1 cellular context compared by ENCODE assay signal in the genomic region with DNA sequence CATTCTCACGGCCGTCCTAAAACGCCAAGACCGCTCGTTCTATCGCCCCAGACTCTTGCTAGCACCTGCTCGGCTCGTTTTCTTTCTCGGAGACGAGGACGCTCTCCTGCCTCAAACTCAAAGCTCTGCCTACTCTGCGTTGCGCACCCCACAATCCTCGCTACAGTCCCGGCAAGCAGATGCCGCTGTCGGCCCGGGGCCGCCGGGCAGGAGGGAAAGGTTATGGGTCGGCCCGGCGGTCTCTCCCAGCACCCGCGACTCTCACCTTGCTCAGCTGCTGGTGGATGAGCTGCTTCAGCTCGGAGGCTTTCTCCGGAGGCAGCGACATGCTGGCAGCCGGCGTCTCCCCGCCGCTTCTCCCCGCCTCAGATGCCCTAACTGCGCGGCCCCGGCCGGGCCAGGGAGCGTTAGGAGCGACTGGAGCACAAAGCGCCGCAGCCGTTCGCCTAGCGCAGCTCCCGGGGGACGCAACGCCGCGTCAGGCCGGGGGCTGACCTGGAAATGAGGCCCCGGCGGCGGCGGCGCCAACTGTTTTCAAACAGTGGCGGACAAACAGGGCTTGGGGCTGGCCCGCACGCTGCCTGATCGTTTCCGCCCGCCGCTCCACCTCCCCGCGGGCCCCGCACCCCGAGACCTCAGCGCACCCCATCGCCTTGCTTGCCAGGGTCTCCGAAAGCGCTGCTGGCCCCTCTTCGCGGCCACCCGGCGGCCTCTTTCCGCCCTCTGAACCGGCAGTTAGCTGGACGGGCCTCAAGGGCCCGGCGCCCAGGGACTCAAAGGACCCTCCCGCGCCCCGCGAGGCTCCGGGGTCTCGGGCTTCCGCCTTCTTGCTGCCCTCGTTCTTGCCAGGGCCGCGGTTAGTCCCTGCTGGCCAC.
TF ChIP-seq lines count a peak whose summit lies in the region.

A gene with protein sequence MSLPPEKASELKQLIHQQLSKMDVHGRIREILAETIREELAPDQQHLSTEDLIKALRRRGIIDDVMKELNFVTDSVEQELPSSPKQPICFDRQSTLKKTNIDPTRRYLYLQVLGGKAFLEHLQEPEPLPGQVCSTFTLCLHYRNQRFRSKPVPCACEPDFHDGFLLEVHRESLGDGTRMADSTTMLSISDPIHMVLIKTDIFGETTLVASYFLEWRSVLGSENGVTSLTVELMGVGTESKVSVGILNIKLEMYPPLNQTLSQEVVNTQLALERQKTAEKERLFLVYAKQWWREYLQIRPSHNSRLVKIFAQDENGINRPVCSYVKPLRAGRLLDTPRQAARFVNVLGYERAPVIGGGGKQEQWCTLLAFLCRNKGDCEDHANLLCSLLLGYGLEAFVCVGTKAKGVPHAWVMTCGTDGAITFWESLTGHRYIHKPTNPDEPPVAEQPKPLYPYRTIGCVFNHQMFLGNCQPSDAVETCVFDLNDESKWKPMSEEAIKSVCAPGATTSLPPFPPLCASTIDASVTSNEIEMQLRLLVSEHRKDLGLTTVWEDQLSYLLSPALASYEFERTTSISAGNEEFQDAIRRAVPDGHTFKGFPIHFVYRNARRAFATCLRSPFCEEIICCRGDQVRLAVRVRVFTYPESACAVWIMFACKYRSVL (minus strand): TSS at position 503 of the 875 bp plus-strand sequence. CDS start 175 bp downstream, at position 328.
A gene with protein sequence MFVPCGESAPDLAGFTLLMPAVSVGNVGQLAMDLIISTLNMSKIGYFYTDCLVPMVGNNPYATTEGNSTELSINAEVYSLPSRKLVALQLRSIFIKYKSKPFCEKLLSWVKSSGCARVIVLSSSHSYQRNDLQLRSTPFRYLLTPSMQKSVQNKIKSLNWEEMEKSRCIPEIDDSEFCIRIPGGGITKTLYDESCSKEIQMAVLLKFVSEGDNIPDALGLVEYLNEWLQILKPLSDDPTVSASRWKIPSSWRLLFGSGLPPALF (plus strand): TSS at position 822 of the 875 bp plus-strand sequence. CDS start 66 bp downstream, outside the sequence.

TF ChIP-seq in HepG2, 621 proteins besides CTCF, POLR2A, EP300 and RAD21 (continued from another document and continues in another):
- TF ChIP-seq HMGXB3 (CRISPR knock-in tag; IDR thresholded peaks at IDR 0.05; ENCODE audit: borderline replicate concordance) (no peak), ZFX (CRISPR knock-in tag; IDR thresholded peaks at IDR 0.05; ENCODE audit: low read depth) (peak; percentile 85), ATF2 (CRISPR knock-in tag; IDR thresholded peaks at IDR 0.05) (peak; percentile 30; the same call in 1 of the 2 replicates), GRHL1 (CRISPR knock-in tag; conservative IDR thresholded peaks at IDR 0.05) (no peak), TIGD3 (CRISPR knock-in tag; IDR thresholded peaks at IDR 0.05; ENCODE audit: borderline replicate concordance) (no peak; the same call in none of the 2 replicates), KDM2A (CRISPR knock-in tag; IDR thresholded peaks at IDR 0.05; ENCODE audit: borderline replicate concordance, low read depth) (peak; percentile 85), GTF2F1 (IDR thresholded peaks at IDR 0.05; ENCODE audit: low read length) (0 out of 2 replicates have a peak, but pooled peaks have one; percentile 33), HIVEP1 (CRISPR knock-in tag; IDR thresholded peaks at IDR 0.05) (peak; percentile 31; the same call in 1 of the 2 replicates), ZFY (CRISPR knock-in tag; IDR thresholded peaks at IDR 0.05) (peak; percentile 93), ELF4 (CRISPR knock-in tag; IDR thresholded peaks at IDR 0.05; ENCODE audit: borderline replicate concordance) (peak; percentile 57; the same call in 1 of the 2 replicates), FIP1L1 (IDR thresholded peaks at IDR 0.05; ENCODE audit: borderline replicate concordance, insufficient read depth, low read depth, low read length) (no peak), ZNF44 (CRISPR knock-in tag; IDR thresholded peaks at IDR 0.05) (peak; percentile 78), ZNF556 (CRISPR knock-in tag; IDR thresholded peaks at IDR 0.05; ENCODE audit: borderline replicate concordance) (peak; percentile 43; the same call in 1 of the 2 replicates), ASH2L (IDR thresholded peaks at IDR 0.05; ENCODE audit: insufficient read length, low read depth, low read length) (peak; percentile 97), LCORL (IDR thresholded peaks at IDR 0.05) (no peak), LCORL (CRISPR knock-in tag; IDR thresholded peaks at IDR 0.05) (peak; percentile 62), BORCS8-MEF2B (CRISPR knock-in tag; IDR thresholded peaks at IDR 0.05) (peak; percentile 81; the same call in 1 of the 2 replicates), ISX (CRISPR knock-in tag; conservative IDR thresholded peaks at IDR 0.05) (no peak), ZNF101 (CRISPR knock-in tag; IDR thresholded peaks at IDR 0.05; ENCODE audit: borderline replicate concordance, low read depth) (peak; percentile 5; the same call in 1 of the 2 replicates)
- TF ChIP-seq, protein P1, sequence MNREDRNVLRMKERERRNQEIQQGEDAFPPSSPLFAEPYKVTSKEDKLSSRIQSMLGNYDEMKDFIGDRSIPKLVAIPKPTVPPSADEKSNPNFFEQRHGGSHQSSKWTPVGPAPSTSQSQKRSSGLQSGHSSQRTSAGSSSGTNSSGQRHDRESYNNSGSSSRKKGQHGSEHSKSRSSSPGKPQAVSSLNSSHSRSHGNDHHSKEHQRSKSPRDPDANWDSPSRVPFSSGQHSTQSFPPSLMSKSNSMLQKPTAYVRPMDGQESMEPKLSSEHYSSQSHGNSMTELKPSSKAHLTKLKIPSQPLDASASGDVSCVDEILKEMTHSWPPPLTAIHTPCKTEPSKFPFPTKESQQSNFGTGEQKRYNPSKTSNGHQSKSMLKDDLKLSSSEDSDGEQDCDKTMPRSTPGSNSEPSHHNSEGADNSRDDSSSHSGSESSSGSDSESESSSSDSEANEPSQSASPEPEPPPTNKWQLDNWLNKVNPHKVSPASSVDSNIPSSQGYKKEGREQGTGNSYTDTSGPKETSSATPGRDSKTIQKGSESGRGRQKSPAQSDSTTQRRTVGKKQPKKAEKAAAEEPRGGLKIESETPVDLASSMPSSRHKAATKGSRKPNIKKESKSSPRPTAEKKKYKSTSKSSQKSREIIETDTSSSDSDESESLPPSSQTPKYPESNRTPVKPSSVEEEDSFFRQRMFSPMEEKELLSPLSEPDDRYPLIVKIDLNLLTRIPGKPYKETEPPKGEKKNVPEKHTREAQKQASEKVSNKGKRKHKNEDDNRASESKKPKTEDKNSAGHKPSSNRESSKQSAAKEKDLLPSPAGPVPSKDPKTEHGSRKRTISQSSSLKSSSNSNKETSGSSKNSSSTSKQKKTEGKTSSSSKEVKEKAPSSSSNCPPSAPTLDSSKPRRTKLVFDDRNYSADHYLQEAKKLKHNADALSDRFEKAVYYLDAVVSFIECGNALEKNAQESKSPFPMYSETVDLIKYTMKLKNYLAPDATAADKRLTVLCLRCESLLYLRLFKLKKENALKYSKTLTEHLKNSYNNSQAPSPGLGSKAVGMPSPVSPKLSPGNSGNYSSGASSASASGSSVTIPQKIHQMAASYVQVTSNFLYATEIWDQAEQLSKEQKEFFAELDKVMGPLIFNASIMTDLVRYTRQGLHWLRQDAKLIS (CRISPR knock-in tag; IDR thresholded peaks at IDR 0.05), result 0 out of 2 replicates have a peak, but pooled peaks have one; percentile 46
- TF ChIP-seq, protein P2, sequence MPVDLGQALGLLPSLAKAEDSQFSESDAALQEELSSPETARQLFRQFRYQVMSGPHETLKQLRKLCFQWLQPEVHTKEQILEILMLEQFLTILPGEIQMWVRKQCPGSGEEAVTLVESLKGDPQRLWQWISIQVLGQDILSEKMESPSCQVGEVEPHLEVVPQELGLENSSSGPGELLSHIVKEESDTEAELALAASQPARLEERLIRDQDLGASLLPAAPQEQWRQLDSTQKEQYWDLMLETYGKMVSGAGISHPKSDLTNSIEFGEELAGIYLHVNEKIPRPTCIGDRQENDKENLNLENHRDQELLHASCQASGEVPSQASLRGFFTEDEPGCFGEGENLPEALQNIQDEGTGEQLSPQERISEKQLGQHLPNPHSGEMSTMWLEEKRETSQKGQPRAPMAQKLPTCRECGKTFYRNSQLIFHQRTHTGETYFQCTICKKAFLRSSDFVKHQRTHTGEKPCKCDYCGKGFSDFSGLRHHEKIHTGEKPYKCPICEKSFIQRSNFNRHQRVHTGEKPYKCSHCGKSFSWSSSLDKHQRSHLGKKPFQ (CRISPR knock-in tag; IDR thresholded peaks at IDR 0.05; ENCODE audit: insufficient replicate concordance), result peak; percentile 36
- TF ChIP-seq, protein P3, sequence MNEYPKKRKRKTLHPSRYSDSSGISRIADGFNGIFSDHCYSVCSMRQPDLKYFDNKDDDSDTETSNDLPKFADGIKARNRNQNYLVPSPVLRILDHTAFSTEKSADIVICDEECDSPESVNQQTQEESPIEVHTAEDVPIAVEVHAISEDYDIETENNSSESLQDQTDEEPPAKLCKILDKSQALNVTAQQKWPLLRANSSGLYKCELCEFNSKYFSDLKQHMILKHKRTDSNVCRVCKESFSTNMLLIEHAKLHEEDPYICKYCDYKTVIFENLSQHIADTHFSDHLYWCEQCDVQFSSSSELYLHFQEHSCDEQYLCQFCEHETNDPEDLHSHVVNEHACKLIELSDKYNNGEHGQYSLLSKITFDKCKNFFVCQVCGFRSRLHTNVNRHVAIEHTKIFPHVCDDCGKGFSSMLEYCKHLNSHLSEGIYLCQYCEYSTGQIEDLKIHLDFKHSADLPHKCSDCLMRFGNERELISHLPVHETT (CRISPR knock-in tag; conservative IDR thresholded peaks at IDR 0.05), result peak; percentile 29; the same call in 1 of the 2 replicates
- TF ChIP-seq, protein P4, sequence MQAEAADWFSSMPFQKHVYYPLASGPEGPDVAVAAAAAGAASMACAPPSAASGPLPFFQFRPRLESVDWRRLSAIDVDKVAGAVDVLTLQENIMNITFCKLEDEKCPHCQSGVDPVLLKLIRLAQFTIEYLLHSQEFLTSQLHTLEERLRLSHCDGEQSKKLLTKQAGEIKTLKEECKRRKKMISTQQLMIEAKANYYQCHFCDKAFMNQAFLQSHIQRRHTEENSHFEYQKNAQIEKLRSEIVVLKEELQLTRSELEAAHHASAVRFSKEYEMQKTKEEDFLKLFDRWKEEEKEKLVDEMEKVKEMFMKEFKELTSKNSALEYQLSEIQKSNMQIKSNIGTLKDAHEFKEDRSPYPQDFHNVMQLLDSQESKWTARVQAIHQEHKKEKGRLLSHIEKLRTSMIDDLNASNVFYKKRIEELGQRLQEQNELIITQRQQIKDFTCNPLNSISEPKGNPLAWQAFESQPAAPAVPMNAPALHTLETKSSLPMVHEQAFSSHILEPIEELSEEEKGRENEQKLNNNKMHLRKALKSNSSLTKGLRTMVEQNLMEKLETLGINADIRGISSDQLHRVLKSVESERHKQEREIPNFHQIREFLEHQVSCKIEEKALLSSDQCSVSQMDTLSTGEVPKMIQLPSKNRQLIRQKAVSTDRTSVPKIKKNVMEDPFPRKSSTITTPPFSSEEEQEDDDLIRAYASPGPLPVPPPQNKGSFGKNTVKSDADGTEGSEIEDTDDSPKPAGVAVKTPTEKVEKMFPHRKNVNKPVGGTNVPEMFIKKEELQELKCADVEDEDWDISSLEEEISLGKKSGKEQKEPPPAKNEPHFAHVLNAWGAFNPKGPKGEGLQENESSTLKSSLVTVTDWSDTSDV (CRISPR knock-in tag; IDR thresholded peaks at IDR 0.05), result 0 out of 2 replicates have a peak, but pooled peaks have one; percentile 15
